1 cellular context compared by ENCODE assay signal in genomic region chr20:57270204-57270937, GRCh38.
TF ChIP-seq lines count a peak whose summit lies in the region.

No MANE protein-coding gene starts in this region.

TF ChIP-seq in HepG2, 621 proteins besides CTCF, POLR2A, EP300 and RAD21:
- TF ChIP-seq MAFK (conservative IDR thresholded peaks at IDR 0.05 in 1 of 2, IDR thresholded peaks at IDR 0.05 in 1 of 2; ENCODE audit: low read length in 2 of 2) (peak; percentile 72 to 88), DMTF1 (CRISPR knock-in tag; IDR thresholded peaks at IDR 0.05) (no peak), MAFF (IDR thresholded peaks at IDR 0.05; ENCODE audit: low read depth, low read length) (peak; percentile 85)
